21 cellular contexts compared by ENCODE assay signal in the genomic region with DNA sequence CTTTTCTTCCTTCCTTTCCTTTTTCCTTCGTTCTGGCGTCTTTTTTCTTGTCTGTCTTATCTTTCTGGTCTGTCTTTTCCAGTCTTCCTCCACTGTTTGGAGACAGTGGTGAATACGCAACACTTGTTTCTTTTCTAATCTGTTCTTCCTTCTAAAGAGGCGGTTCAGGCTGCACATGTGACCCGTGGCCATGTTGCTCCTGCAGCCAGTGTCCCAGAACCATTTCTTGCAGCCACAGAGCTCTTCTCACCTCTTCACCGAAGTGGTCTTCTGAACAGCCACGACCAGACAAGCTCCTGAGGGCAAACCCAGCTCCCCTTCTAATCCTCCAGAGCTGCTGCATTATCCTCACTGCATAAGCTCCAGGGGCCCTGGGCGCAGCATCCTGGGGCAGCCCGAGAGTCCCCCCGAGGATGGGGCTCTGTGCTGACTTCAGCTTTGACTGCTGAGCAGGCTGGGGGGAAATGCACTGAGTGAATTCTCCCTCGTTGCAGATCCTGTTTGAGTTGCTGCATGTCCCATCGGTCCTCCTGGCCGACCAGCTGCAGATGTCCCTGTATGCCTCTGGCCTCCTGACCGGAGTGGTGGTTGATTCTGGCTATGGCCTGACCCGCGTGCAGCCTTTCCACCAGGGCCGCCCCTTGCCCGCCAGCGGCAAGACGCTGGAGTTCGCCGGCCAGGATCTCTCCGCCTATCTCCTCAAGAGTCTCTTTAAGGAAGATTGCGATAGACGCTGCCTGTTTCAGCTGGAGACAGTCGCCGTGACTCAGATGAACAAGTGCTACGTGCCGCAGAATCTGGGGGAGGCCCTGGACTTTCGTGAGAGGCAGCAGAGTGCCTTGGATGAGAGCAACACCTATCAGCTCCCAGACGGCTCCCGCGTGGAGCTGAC.
"Had no signal": no experiment of that assay in that cellular context is flagged by ENCODE, and none has a peak within 500 bp of the region (broad histone marks: within the 10 kb centered on the region; RNA-seq: fewer than 3 reads in every experiment).

No MANE protein-coding gene starts in this region.

- H3K27ac Mint-ChIP-seq: activated B cell treated with CpG ODN at 0.5 μM for 24 hours; activated CD4-positive, alpha-beta T cell treated with anti-CD3 and anti-CD28 coated beads for 36 hours; activated naive CD8-positive, alpha-beta T cell; activated T-cell treated with anti-CD3 and anti-CD28 coated beads, Interleukin-2, amount 50 U/mL, for 24 hours; activated T-helper 2 cell treated with anti-CD3 and anti-CD28 coated beads, Interferon-gamma antibody, Interleukin-2, Interleukin-4, amounts not matched to agents 10 μg/mL and 5 μg/mL and 100 μg/mL, durations not matched to agents 14 hours and 24 hours and 36 hours; nephron progenitor cell; progenitor cell of endocrine pancreas; stimulated activated naive CD8-positive, alpha-beta T cell treated with anti-CD3 and anti-CD28 coated beads, Interleukin-15, Interleukin-2, amounts not matched to agents 100 ng/mL and 50 ng/mL, for 24 hours; T-cell; T-helper 2 cell treated with Interferon-gamma antibody and Interleukin-4, amounts not matched to agents 5 μg/mL and 100 μg/mL, for 36 hours had no signal

- H3K4me3 ChIP-seq: breast epithelium, colonic mucosa, esophagus squamous epithelium, gastroesophageal sphincter, mucosa of descending colon, right atrium auricular region, tibial nerve had no signal

- H3K4me1 ChIP-seq: breast epithelium, colonic mucosa, esophagus squamous epithelium, gastroesophageal sphincter, tibial nerve had no signal

- H3K9me3 Mint-ChIP-seq: activated B cell treated with CpG ODN at 0.5 μM for 24 hours; activated T-cell treated with anti-CD3 and anti-CD28 coated beads, Interleukin-2, amount 50 U/mL, for 24 hours; activated T-helper 2 cell treated with anti-CD3 and anti-CD28 coated beads, Interferon-gamma antibody, Interleukin-2, Interleukin-4, amounts not matched to agents 10 μg/mL and 5 μg/mL and 100 μg/mL, durations not matched to agents 14 hours and 24 hours and 36 hours; nephron progenitor cell; stimulated activated naive CD8-positive, alpha-beta T cell treated with anti-CD3 and anti-CD28 coated beads, Interleukin-15, Interleukin-2, amounts not matched to agents 100 ng/mL and 50 ng/mL, for 24 hours; T-cell; T-helper 2 cell treated with Interferon-gamma antibody and Interleukin-4, amounts not matched to agents 5 μg/mL and 100 μg/mL, for 36 hours had no signal

- DNase-seq: activated B cell treated with CpG ODN at 0.5 μM for 24 hours; activated CD4-positive, alpha-beta T cell treated with anti-CD3 and anti-CD28 coated beads, Interleukin-2, amount 50 U/mL, for 4 hours; activated CD8-positive, alpha-beta memory T cell treated with anti-CD3 and anti-CD28 coated beads, Interleukin-2, amount 50 U/mL, for 4 hours; activated naive CD4-positive, alpha-beta T cell; activated T-cell treated with anti-CD3 and anti-CD28 coated beads, Interleukin-2, amount 50 U/mL, for 24 hours; esophagus squamous epithelium; occipital lobe had no signal

- H3K36me3 Mint-ChIP-seq: activated naive CD8-positive, alpha-beta T cell; T-cell had no signal

- H3K4me3 Mint-ChIP-seq: activated B cell treated with CpG ODN at 0.5 μM for 24 hours; activated CD4-positive, alpha-beta T cell treated with anti-CD3 and anti-CD28 coated beads for 36 hours; activated naive CD8-positive, alpha-beta T cell; activated T-cell treated with anti-CD3 and anti-CD28 coated beads, Interleukin-2, amount 50 U/mL, for 24 hours; nephron progenitor cell; stimulated activated naive CD8-positive, alpha-beta T cell treated with anti-CD3 and anti-CD28 coated beads, Interleukin-15, Interleukin-2, amounts not matched to agents 100 ng/mL and 50 ng/mL, for 24 hours; T-cell; T-helper 2 cell treated with Interferon-gamma antibody and Interleukin-4, amounts not matched to agents 5 μg/mL and 100 μg/mL, for 36 hours had no signal

- H3K36me3 ChIP-seq: breast epithelium, colonic mucosa, esophagus squamous epithelium, gastroesophageal sphincter, right atrium auricular region, tibial nerve had no signal

- H3K4me1 Mint-ChIP-seq: activated B cell treated with CpG ODN at 0.5 μM for 24 hours; activated CD4-positive, alpha-beta T cell treated with anti-CD3 and anti-CD28 coated beads for 36 hours; nephron progenitor cell; T-cell had no signal

- H3K27ac ChIP-seq: breast epithelium, colonic mucosa, esophagus squamous epithelium, gastroesophageal sphincter, right atrium auricular region, tibial nerve had no signal

- H3K27me3 ChIP-seq: colonic mucosa, right atrium auricular region had no signal

- ATAC-seq: activated CD4-positive, alpha-beta T cell treated with anti-CD3 and anti-CD28 coated beads for 36 hours; T-cell had no signal

- H3K9me3 ChIP-seq: breast epithelium, colonic mucosa, esophagus squamous epithelium, gastroesophageal sphincter, mucosa of descending colon, right atrium auricular region had no signal
